Comparison of ENCODE assay signal across 8 cellular contexts in the genomic region with DNA sequence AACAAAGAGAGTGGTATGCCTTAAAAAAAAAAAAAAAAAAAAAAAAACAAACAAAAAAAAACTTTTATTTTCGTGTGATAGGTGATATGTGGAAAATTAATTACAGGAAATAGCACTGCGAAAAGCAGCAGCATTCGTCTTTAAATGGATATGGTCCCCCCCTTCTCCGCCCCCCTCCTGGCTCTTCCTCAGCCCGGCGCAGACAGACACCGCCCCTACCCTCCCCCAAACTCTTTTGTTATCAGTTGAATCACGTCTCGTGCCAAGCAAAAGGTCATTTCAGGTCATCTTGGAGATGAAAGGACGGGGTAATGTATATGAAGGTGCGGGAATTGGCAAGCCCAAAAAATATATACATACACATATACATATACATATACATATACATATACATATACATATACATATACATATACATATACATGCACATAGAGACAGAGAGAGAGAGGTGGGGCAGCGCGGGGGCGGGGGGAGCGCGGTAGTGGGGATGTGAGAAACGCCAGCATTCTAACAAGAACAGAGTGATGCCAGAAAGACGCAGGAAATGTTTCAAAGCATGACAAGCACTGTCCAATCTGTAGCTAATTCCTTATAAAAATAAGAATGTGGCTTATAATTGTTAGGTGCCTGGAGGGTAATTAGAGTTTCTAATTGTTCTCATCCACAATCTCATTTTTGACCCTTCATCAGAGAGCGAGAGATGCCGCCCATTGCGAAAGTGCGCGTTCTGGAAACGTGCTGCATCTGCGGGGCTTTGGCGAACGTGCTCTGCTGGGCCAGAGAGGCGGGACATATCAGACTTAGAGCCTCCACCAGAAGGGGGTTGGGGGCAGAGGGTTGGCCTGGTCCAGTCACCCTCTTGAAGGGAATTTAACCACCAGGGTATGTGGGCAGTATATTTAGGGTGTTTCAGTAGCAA.
DNase-seq lines count a peak whose midpoint lies in the region; ATAC-seq and TF ChIP-seq lines count a peak whose summit lies in the region.

No MANE protein-coding gene starts in this region.

- H3K9me3 ChIP-seq in liver (ENCODE audit: control insufficient read depth in 4 of 4, low read length in 3 of 4): no peaks in the 10 kb centered on the region
- no peaks in the 10 kb centered on the region for H3K9me3 ChIP-seq in thoracic aorta

- no peaks in the 10 kb centered on the region for H3K36me3 ChIP-seq in liver (ENCODE audit: control insufficient read depth in 4 of 4, insufficient read depth in 3 of 4, low read depth in 1 of 4, low read length in 3 of 4)
- H3K36me3 ChIP-seq in thoracic aorta: no peaks in the 10 kb centered on the region

- H3K4me3 ChIP-seq in coronary artery (peak overlapping the region; percentile 65), liver (ENCODE audit: low read depth in 1 of 3, low read length in 3 of 3) (peak overlapping the region; percentile 29 to 72 (median 72)), thoracic aorta (peak overlapping the region; percentile 77)

- peak overlapping the region; percentile 51 to 71 for H3K27ac ChIP-seq in coronary artery
- peak overlapping the region; percentile 70 to 71 for H3K27ac ChIP-seq in liver (ENCODE audit: low read depth in 1 of 2, low read length in 2 of 2)
- peak overlapping the region; percentile 38 to 59 for H3K27ac ChIP-seq in thoracic aorta

- 4% methylated on average over 28 of the region's 28 CpGs for WGBS in liver

- H3K4me1 ChIP-seq in liver (ENCODE audit: control insufficient read depth in 4 of 4, insufficient read depth in 4 of 4, low read length in 3 of 4) (peaks cover 3 to 21% (median 17%) of the 10 kb centered on the region in 4 donors), thoracic aorta (ENCODE audit: control insufficient read depth in 1 of 2, low read depth in 2 of 2) (peaks cover 0 to 34% of the 10 kb centered on the region in 2 donors)

- TF ChIP-seq CTCF in coronary artery (IDR thresholded peaks at IDR 0.05) (no peak), liver (IDR thresholded peaks at IDR 0.05; ENCODE audit: low read depth, low read length, missing input control) (no peak), thoracic aorta (IDR thresholded peaks at IDR 0.05) (no peak)

- ATAC-seq in thoracic aorta (ENCODE audit: insufficient number of reproducible peaks, low FRiP score, low read depth) (peak; percentile 56), HG02623 (IDR thresholded peaks at IDR 0.05; ENCODE audit: unreplicated experiment) (no peak), GM21447 (IDR thresholded peaks at IDR 0.05; ENCODE audit: unreplicated experiment) (no peak)

- DNase-seq in NCI-H1105 treated with DMSO at 0.1 percent for 48 hours (lab: John Stamatoyannopoulos, UW) (peak; percentile 84), coronary artery (ENCODE audit: low spot score) (no peak), thoracic aorta (ENCODE audit: low spot score) (no peak), NCI-H774 (lab: John Stamatoyannopoulos, UW) (no peak), NCI-H1694 (lab: John Stamatoyannopoulos, UW) (no peak)

- no peaks in the 10 kb centered on the region for H3K27me3 ChIP-seq in liver (ENCODE audit: control insufficient read depth in 4 of 4, insufficient read depth in 4 of 4, low read length in 3 of 4)
- no peaks in the 10 kb centered on the region for H3K27me3 ChIP-seq in thoracic aorta (replicated peaks; ENCODE audit: insufficient read depth)

- peak overlapping the region in 1 of 2 donors; percentile 47 for H3K9ac ChIP-seq in liver (ENCODE audit: low read depth in 1 of 2, low read length in 2 of 2)

- no peak for TF ChIP-seq RAD21 in liver (IDR thresholded peaks at IDR 0.05)

TF ChIP-seq in liver, 16 proteins besides CTCF, POLR2A, EP300 and RAD21:
- peak; percentile 25 for TF ChIP-seq NR2F2 (IDR thresholded peaks at IDR 0.05)
- TF ChIP-seq, protein P1, sequence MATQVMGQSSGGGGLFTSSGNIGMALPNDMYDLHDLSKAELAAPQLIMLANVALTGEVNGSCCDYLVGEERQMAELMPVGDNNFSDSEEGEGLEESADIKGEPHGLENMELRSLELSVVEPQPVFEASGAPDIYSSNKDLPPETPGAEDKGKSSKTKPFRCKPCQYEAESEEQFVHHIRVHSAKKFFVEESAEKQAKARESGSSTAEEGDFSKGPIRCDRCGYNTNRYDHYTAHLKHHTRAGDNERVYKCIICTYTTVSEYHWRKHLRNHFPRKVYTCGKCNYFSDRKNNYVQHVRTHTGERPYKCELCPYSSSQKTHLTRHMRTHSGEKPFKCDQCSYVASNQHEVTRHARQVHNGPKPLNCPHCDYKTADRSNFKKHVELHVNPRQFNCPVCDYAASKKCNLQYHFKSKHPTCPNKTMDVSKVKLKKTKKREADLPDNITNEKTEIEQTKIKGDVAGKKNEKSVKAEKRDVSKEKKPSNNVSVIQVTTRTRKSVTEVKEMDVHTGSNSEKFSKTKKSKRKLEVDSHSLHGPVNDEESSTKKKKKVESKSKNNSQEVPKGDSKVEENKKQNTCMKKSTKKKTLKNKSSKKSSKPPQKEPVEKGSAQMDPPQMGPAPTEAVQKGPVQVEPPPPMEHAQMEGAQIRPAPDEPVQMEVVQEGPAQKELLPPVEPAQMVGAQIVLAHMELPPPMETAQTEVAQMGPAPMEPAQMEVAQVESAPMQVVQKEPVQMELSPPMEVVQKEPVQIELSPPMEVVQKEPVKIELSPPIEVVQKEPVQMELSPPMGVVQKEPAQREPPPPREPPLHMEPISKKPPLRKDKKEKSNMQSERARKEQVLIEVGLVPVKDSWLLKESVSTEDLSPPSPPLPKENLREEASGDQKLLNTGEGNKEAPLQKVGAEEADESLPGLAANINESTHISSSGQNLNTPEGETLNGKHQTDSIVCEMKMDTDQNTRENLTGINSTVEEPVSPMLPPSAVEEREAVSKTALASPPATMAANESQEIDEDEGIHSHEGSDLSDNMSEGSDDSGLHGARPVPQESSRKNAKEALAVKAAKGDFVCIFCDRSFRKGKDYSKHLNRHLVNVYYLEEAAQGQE (IDR thresholded peaks at IDR 0.05): no peak
- TF ChIP-seq YY1 (IDR thresholded peaks at IDR 0.05): no peak
- no peak for TF ChIP-seq EGR1 (IDR thresholded peaks at IDR 0.05; ENCODE audit: low read depth in 2 of 2)
- no peak for TF ChIP-seq FOXA1 (IDR thresholded peaks at IDR 0.05)
- no peak for TF ChIP-seq FOXA2 (IDR thresholded peaks at IDR 0.05)
- TF ChIP-seq HNF4A (conservative IDR thresholded peaks at IDR 0.05): peak; percentile 14 to 20
- TF ChIP-seq RXRA (IDR thresholded peaks at IDR 0.05): peak in 1 of 2 donors; percentile 55
- TF ChIP-seq JUND (IDR thresholded peaks at IDR 0.05): no peak
